In the genomic region with DNA sequence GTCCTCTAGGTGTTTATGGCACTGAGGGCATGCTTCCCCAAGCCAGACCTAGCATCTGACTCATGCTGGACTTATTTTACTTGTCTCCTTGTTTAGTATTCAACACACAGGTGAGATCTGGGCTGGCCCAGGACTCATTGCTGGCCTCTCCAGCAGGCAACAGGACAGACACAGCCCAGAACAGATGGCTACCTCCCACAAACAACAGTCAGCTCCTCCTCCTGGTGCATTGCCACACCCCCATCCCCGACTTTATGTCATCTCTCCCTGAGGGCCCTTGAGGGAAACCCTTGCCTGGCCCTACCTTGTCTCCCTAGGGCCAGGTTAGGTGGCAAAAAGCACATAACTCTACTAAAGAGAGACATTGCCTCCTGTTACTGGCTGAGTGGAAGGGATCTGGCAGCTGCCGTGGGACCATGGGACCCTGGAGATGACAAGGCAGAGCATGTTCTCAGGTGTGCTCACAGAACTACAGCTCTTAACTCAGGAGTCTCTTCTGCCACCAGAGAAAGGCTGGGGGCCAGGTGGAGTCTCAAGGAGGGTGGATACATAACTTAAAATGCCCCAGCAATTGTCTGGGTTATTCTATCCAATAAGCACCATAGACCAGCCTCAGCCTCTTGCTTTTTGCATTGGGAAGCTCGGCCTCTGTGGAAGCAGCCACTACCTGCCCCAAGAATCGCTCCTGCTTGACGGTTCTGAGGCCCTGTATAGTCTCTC, we compare ENCODE assay signal across 14 cellular contexts. TPM values are rescaled to one million over a fixed set of nuclear protein-coding genes. Genes with fewer than 3 reads are reported as not detected.
DNase-seq lines count a peak whose midpoint lies in the region; ATAC-seq, FAIRE-seq and TF ChIP-seq lines count a peak whose summit lies in the region.
"Had no signal": no experiment of that assay in that cellular context is flagged by ENCODE, and none has a peak within 500 bp of the region (broad histone marks: within the 10 kb centered on the region; RNA-seq: fewer than 3 reads in every experiment).

No MANE protein-coding gene starts in this region.

- in situ Hi-C loops in ACHN (cut with HindIII; ENCODE audit: low pct_ligation_motif_present, low pct_unique_long_range_greater_than_20kb, low sequenced_read_pairs), result no loop called here

- DNase-seq in NCI-H2029 (lab: John Stamatoyannopoulos, UW) (peak; percentile 1), NCI-H2029 treated with DMSO at 0.1 percent for 48 hours (lab: John Stamatoyannopoulos, UW) (no peak), H54 (ENCODE audit: insufficient read length, low spot score) (peak; percentile 45), mesenteric fat pad (ENCODE audit: low spot score) (peak; percentile 65), ACHN (no peak)
- DNase-seq in activated naive CD8-positive, alpha-beta T cell treated with anti-CD3 and anti-CD28 coated beads, Interleukin-2, amount 50 U/mL, for 24 hours, result no peak
- DNase-seq: activated CD4-positive, CD25-positive, alpha-beta regulatory T cell; activated gamma-delta T cell treated with Interleukin-2 at 50 U/mL for 16 hours; naive B cell; NCI-H510A treated with DMSO at 0.1 percent for 48 hours had no signal

- H3K9me3 Mint-ChIP-seq in activated naive CD8-positive, alpha-beta T cell treated with anti-CD3 and anti-CD28 coated beads, Interleukin-2, amount 50 U/mL, for 24 hours, result no peaks in the 10 kb centered on the region

- H3K36me3 Mint-ChIP-seq in activated naive CD8-positive, alpha-beta T cell treated with anti-CD3 and anti-CD28 coated beads, Interleukin-2, amount 50 U/mL, for 24 hours (ENCODE audit: low read depth), result peaks cover 2% of the 10 kb centered on the region
- H3K36me3 Mint-ChIP-seq: naive B cell had no signal

- H3K4me3 Mint-ChIP-seq in activated naive CD8-positive, alpha-beta T cell treated with anti-CD3 and anti-CD28 coated beads, Interleukin-2, amount 50 U/mL, for 24 hours, result peak overlapping the region; percentile 46

- H3K27ac Mint-ChIP-seq in activated naive CD8-positive, alpha-beta T cell treated with anti-CD3 and anti-CD28 coated beads, Interleukin-2, amount 50 U/mL, for 24 hours, result no peak overlapping the region

- TF ChIP-seq POLR2A in H54 (IDR thresholded peaks at IDR 0.05; ENCODE audit: low read depth, low read length), result no peak

- H3K27me3 Mint-ChIP-seq in activated naive CD8-positive, alpha-beta T cell treated with anti-CD3 and anti-CD28 coated beads, Interleukin-2, amount 50 U/mL, for 24 hours, result peaks cover 30% of the 10 kb centered on the region

- no peak for ATAC-seq in activated naive CD8-positive, alpha-beta T cell treated with anti-CD3 and anti-CD28 coated beads, Interleukin-2, amount 50 U/mL, for 24 hours
- ATAC-seq in HG03159 (IDR thresholded peaks at IDR 0.05; ENCODE audit: unreplicated experiment), result no peak
- no peak for ATAC-seq in HG02884 (IDR thresholded peaks at IDR 0.05; ENCODE audit: unreplicated experiment)

- FAIRE-seq in H54 (lab: Jason Lieb, UNC), result no peak

- peaks cover 42% of the 10 kb centered on the region for H3K4me1 Mint-ChIP-seq in activated naive CD8-positive, alpha-beta T cell treated with anti-CD3 and anti-CD28 coated beads, Interleukin-2, amount 50 U/mL, for 24 hours

RNA-seq across cellular contexts. Expression of a gene that starts 2.3 kb away (rescaled TPM):
- total RNA-seq in mesenteric fat pad, result 0.35 TPM

RNA-seq across cellular contexts. Expression of a gene that starts 51.3 kb away (rescaled TPM):
- not detected for total RNA-seq in mesenteric fat pad
- total RNA-seq: SJSA1, tibial nerve had no signal

Comparison
In these comparisons a context has a peak if more than half of its experiments do, and no peak if none do; other contexts are left out.
1. DNase-seq: peak in NCI-H2029 (single experiment), H54 (single experiment) and mesenteric fat pad (single experiment); none in NCI-H2029 treated with DMSO at 0.1 percent for 48 hours (single experiment), activated naive CD8-positive, alpha-beta T cell treated with anti-CD3 and anti-CD28 coated beads, Interleukin-2, amount 50 U/mL, for 24 hours (single experiment) and ACHN (single experiment).